Comparison of ENCODE assay signal across 9 cellular contexts in the genomic region with DNA sequence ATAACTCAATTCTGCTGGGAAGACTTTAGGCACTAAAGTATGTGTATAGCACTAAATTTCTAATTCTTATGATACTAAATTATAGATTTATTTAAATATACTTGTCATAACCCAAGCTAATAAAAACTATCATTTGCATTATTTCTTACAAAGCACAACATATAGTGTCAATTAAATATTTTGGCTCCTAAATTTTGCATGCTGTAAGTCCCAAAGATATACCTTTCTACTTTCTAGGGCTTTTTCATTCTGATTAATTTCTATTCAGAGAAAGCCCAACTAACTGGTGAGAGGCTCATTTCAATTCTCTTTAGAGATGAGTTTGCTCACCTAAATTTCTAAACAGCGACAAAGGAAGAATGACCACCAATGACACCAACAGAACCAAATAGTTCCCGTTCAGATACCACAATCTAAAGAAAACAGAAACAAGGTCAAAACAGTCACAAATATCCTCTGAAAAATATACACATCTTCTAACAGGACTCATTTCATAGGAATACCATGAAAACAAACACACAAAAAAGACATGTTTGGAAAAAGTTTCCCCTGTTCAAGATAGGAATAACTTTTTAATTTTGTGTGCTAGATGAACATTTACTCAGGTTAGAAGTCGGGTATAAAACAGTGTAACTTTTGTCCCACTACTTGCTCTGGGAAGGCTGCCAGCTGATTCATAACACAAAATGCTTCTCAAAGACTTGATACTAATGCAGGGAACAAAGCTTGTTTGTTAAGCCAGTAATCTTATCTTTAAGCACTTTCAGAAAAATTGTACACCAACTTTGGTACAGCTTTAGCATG. TPM values are rescaled to one million over a fixed set of nuclear protein-coding genes. Genes with fewer than 3 reads are reported as not detected.
DNase-seq lines count a peak whose midpoint lies in the region; ATAC-seq and TF ChIP-seq lines count a peak whose summit lies in the region.
"Had no signal": no experiment of that assay in that cellular context is flagged by ENCODE, and none has a peak within 500 bp of the region (broad histone marks: within the 10 kb centered on the region; RNA-seq: fewer than 3 reads in every experiment).

No MANE protein-coding gene starts in this region.

- H3K9me3 Mint-ChIP-seq in effector memory CD8-positive, alpha-beta T cell, result no peaks in the 10 kb centered on the region
- H3K9me3 Mint-ChIP-seq: neural crest cell had no signal

- peaks cover 26 to 51% of the 10 kb centered on the region in 2 donors for H3K4me1 Mint-ChIP-seq in effector memory CD8-positive, alpha-beta T cell (ENCODE audit: low read depth in 2 of 2)

- no peaks in the 10 kb centered on the region for H3K9me3 ChIP-seq in mucosa of descending colon

- H3K4me1 ChIP-seq in mucosa of descending colon (ENCODE audit: low read depth), result peaks cover 52% of the 10 kb centered on the region

- H3K27ac Mint-ChIP-seq in effector memory CD8-positive, alpha-beta T cell, result peak overlapping the region; percentile 20 to 61

- ATAC-seq in effector memory CD8-positive, alpha-beta T cell (replicated peaks), result no peak
- peak; percentile 67 for ATAC-seq in mucosa of descending colon

- CTCF ChIA-PET in AG04449 (lab: Yijun Ruan, JAX), result interaction anchor here (1.3 to 1.6 kb wide), 3 partner anchors 297 to 312 kb away, joined by 3 read pairs; no protein-coding TSS in a partner anchor

- H3K36me3 ChIP-seq in mucosa of descending colon (ENCODE audit: low read depth), result peaks cover 14% of the 10 kb centered on the region

- DNase-seq in AG04449 (ENCODE audit: low read depth, low spot score) (no peak), NAMALWA (ENCODE audit: low spot score) (peak; percentile 11), mucosa of descending colon (peak in 1 of 3 donors; percentile 84), retina (no peak), DMS79 (lab: John Stamatoyannopoulos, UW) (no peak), DMS153 treated with DMSO at 0.1 percent for 48 hours (lab: John Stamatoyannopoulos, UW; ENCODE audit: unreplicated experiment) (no peak)
- DNase-seq in effector memory CD8-positive, alpha-beta T cell, result no peak
- no peak for DNase-seq in stimulated activated CD4-positive, alpha-beta T cell treated with anti-CD3 and anti-CD28 coated beads, Interleukin-2, amount 100 ng/mL, for 24 hours

- H3K4me3 ChIP-seq in AG04449 (ENCODE audit: low read depth, low read length), result peak overlapping the region; percentile 13; the same call in 1 of the 2 replicates
- H3K4me3 ChIP-seq in mucosa of descending colon, result no peak overlapping the region

- H3K4me3 Mint-ChIP-seq in effector memory CD8-positive, alpha-beta T cell, result no peak overlapping the region
- H3K4me3 Mint-ChIP-seq: neural crest cell had no signal

- TF ChIP-seq CTCF in AG04449 (IDR thresholded peaks at IDR 0.05; ENCODE audit: insufficient read depth, low read length, missing control alignments), result no peak
- TF ChIP-seq CTCF in mucosa of descending colon (IDR thresholded peaks at IDR 0.05), result no peak

- no peaks in the 10 kb centered on the region for H3K27me3 Mint-ChIP-seq in effector memory CD8-positive, alpha-beta T cell

- intact Hi-C loops in mucosa of descending colon (cut with DNase I, micrococcal nuclease), result no loop called here

- H3K36me3 Mint-ChIP-seq in effector memory CD8-positive, alpha-beta T cell (ENCODE audit: insufficient read depth), result peaks cover 94% of the 10 kb centered on the region

- POLR2A ChIA-PET in AG04449 (lab: Yijun Ruan, JAX), result interaction anchor here (0.7 to 1.5 kb wide), 4 partner anchors 9 to 569 kb away, joined by 3 to 4 read pairs (median 3); no protein-coding TSS in a partner anchor

RNA-seq across cellular contexts. Expression of gene SLC38A2, which starts 7.6 kb away (rescaled TPM):
- total RNA-seq in mucosa of descending colon, result 100 to 1,000 TPM in 2 of 3 donors, 10 to 100 TPM in 1; 82.9 to 216 (median 143) TPM
